Comparison of ENCODE assay signal across 31 cellular contexts in the genomic region with DNA sequence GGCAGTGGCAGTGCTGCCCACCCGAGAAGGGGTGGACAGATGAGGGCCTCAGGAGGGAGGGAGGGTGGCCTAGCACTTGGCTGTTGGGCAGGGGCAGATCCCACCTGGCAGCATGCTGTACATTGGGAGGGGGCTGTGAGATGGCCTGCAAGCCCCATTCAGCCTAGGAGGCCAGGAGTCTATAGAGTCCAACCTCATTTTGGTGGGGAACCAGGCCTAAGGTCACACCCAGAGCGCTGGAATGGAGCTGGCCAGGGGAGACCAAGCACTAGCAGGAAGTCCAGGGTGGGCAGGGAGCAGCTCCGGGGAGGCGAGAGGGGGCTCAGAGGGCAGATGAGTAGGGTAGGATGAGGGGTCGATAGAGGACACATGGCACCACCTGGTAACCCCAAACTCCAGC. TPM values are rescaled to one million over a fixed set of nuclear protein-coding genes. Genes with fewer than 3 reads are reported as not detected.
DNase-seq lines count a peak whose midpoint lies in the region; ATAC-seq and TF ChIP-seq lines count a peak whose summit lies in the region.
"Had no signal": no experiment of that assay in that cellular context is flagged by ENCODE, and none has a peak within 500 bp of the region (broad histone marks: within the 10 kb centered on the region; RNA-seq: fewer than 3 reads in every experiment).

No MANE protein-coding gene starts in this region.

- intact Hi-C loops in CD14-positive monocyte (cut with micrococcal nuclease) (no loop called here), MCF 10A (cut with micrococcal nuclease) (no loop called here)

- DNase-seq in T-helper 1 cell (no peak), CD14-positive monocyte (ENCODE audit: low spot score) (no peak), endodermal cell (peak; percentile 17), MCF 10A (ENCODE audit: unreplicated experiment) (no peak), ureter (ENCODE audit: low spot score) (no peak)
- DNase-seq: activated B cell treated with CpG ODN at 0.5 μM for 24 hours; activated T-cell treated with anti-CD3 and anti-CD28 coated beads, Interleukin-2, amount 50 U/mL, for 4 hours; aorta; C1 segment of cervical spinal cord; Kasumi-1; kidney glomerular epithelial cell; midbrain; naive B cell; NCI-H2107; NCI-H345; NCI-H774; psoas muscle; SHP77 treated with DMSO at 0.1 percent for 48 hours; stimulated activated CD4-positive, alpha-beta T cell treated with anti-CD3 and anti-CD28 coated beads, Interleukin-12 subunit alpha, Interleukin-12 subunit beta, amount 100 ng/mL, for 4 hours; stimulated activated CD4-positive, alpha-beta T cell treated with anti-CD3 and anti-CD28 coated beads, Interleukin-2, amount 100 ng/mL, for 48 hours had no signal

- H3K9me3 Mint-ChIP-seq in T-helper 1 cell treated with Interleukin-12 subunit alpha and Interleukin-12 subunit beta and Interleukin-4 antibody, amounts not matched to agents 30 μg/mL and 1 μg/mL, for 36 hours = no peaks in the 10 kb centered on the region
- peaks cover 0 to 2% (median 0%) of the 10 kb centered on the region in 7 donors for H3K9me3 Mint-ChIP-seq in CD14-positive monocyte
- no peaks in the 10 kb centered on the region for H3K9me3 Mint-ChIP-seq in endodermal cell
- H3K9me3 Mint-ChIP-seq in MCF 10A (ENCODE audit: unreplicated experiment) = no peaks in the 10 kb centered on the region
- H3K9me3 Mint-ChIP-seq: activated B cell treated with CpG ODN at 0.5 μM for 24 hours; activated T-cell treated with anti-CD3 and anti-CD28 coated beads, Interleukin-2, amount 50 U/mL, for 4 hours; naive B cell had no signal

- peaks cover 6% of the 10 kb centered on the region for H3K4me1 ChIP-seq in endodermal cell (ENCODE audit: control insufficient read depth, insufficient read depth, low read length)
- H3K4me1 ChIP-seq: gastroesophageal sphincter, psoas muscle had no signal

- H3K36me3 Mint-ChIP-seq in T-helper 1 cell treated with Interleukin-12 subunit alpha and Interleukin-12 subunit beta and Interleukin-4 antibody, amounts not matched to agents 30 μg/mL and 1 μg/mL, for 36 hours (ENCODE audit: low read depth) = peaks cover 59% of the 10 kb centered on the region
- H3K36me3 Mint-ChIP-seq in CD14-positive monocyte = peaks cover 67 to 91% of the 10 kb centered on the region in 2 donors
- H3K36me3 Mint-ChIP-seq in endodermal cell (ENCODE audit: low read depth) = no peaks in the 10 kb centered on the region
- H3K36me3 Mint-ChIP-seq in MCF 10A (ENCODE audit: insufficient read depth, unreplicated experiment) = peaks cover 19% of the 10 kb centered on the region

- no peak overlapping the region for H3K9ac ChIP-seq in endodermal cell (ENCODE audit: extremely low read depth, low read length, poor library complexity, severe bottlenecking)

- H3K4me1 Mint-ChIP-seq in T-helper 1 cell treated with Interleukin-12 subunit alpha and Interleukin-12 subunit beta and Interleukin-4 antibody, amounts not matched to agents 30 μg/mL and 1 μg/mL, for 36 hours (ENCODE audit: low read depth) = peaks cover 61% of the 10 kb centered on the region
- H3K4me1 Mint-ChIP-seq in CD14-positive monocyte (peaks cover 15% of the 10 kb centered on the region), endodermal cell (peaks cover 16% of the 10 kb centered on the region), MCF 10A (ENCODE audit: insufficient read depth, unreplicated experiment) (no peaks in the 10 kb centered on the region)

- H3K27ac Mint-ChIP-seq in T-helper 1 cell treated with Interleukin-12 subunit alpha and Interleukin-12 subunit beta and Interleukin-4 antibody, amounts not matched to agents 30 μg/mL and 1 μg/mL, for 36 hours = peak overlapping the region; percentile 93
- H3K27ac Mint-ChIP-seq in CD14-positive monocyte (peak overlapping the region in 4 of 7 donors; percentile 12 to 51 (median 32)), endodermal cell (no peak overlapping the region), MCF 10A (ENCODE audit: low read depth, unreplicated experiment) (no peak overlapping the region)
- H3K27ac Mint-ChIP-seq: activated B cell treated with CpG ODN at 0.5 μM for 24 hours had no signal

- no peaks in the 10 kb centered on the region for H3K36me3 ChIP-seq in endodermal cell (ENCODE audit: control insufficient read depth, insufficient read depth, low read length)
- H3K36me3 ChIP-seq: tibial artery had no signal

- no peaks in the 10 kb centered on the region for H3K9me3 ChIP-seq in endodermal cell (ENCODE audit: control insufficient read depth, low read length)
- H3K9me3 ChIP-seq: gastroesophageal sphincter, Peyer's patch, psoas muscle, tibial artery had no signal

- POLR2A ChIA-PET in MCF 10A (lab: Yijun Ruan, JAX) = no interaction called here

- no peak overlapping the region for H3K4me3 ChIP-seq in endodermal cell (ENCODE audit: low read length)
- H3K4me3 ChIP-seq: gastroesophageal sphincter, hepatocyte, Peyer's patch, psoas muscle, tibial artery had no signal

- peak overlapping the region; percentile 93; the same call in 1 of the 2 replicates for H3K27ac ChIP-seq in VCaP
- H3K27ac ChIP-seq in endodermal cell (ENCODE audit: low read depth, low read length) = no peak overlapping the region
- H3K27ac ChIP-seq: 22Rv1, gastroesophageal sphincter, hepatocyte, Peyer's patch, psoas muscle, tibial artery had no signal

- no peak for ATAC-seq in HG02938 (IDR thresholded peaks at IDR 0.05; ENCODE audit: unreplicated experiment)
- ATAC-seq: activated T-cell treated with anti-CD3 and anti-CD28 coated beads, Interleukin-2, amount 50 U/mL, for 4 hours; gastroesophageal sphincter; HepG2; psoas muscle; sciatic nerve had no signal

- no peaks in the 10 kb centered on the region for H3K27me3 Mint-ChIP-seq in T-helper 1 cell treated with Interleukin-12 subunit alpha and Interleukin-12 subunit beta and Interleukin-4 antibody, amounts not matched to agents 30 μg/mL and 1 μg/mL, for 36 hours (ENCODE audit: low read depth)
- no peaks in the 10 kb centered on the region for H3K27me3 Mint-ChIP-seq in CD14-positive monocyte (ENCODE audit: low read depth in 3 of 3)
- peaks cover 6% of the 10 kb centered on the region for H3K27me3 Mint-ChIP-seq in endodermal cell (ENCODE audit: insufficient read depth)
- no peaks in the 10 kb centered on the region for H3K27me3 Mint-ChIP-seq in MCF 10A (ENCODE audit: insufficient read depth, unreplicated experiment)
- H3K27me3 Mint-ChIP-seq: activated B cell treated with CpG ODN at 0.5 μM for 24 hours; activated naive CD8-positive, alpha-beta T cell; naive B cell had no signal

- WGBS in endodermal cell (ENCODE audit: insufficient coverage in 1 of 2, insufficient read length in 1 of 2), 2 experiments = 95 to 97% methylated on average over 4 to 5 of the region's 5 CpGs

- CTCF ChIA-PET in MCF 10A (lab: Yijun Ruan, JAX) = interaction anchor here (0.5 to 4.1 kb wide), 4 partner anchors 11 to 27 kb away, joined by 3 to 16 read pairs (median 5); no protein-coding TSS in a partner anchor

- no peak overlapping the region for H3K4me3 Mint-ChIP-seq in T-helper 1 cell treated with Interleukin-12 subunit alpha and Interleukin-12 subunit beta and Interleukin-4 antibody, amounts not matched to agents 30 μg/mL and 1 μg/mL, for 36 hours
- H3K4me3 Mint-ChIP-seq in CD14-positive monocyte = no peak overlapping the region
- H3K4me3 Mint-ChIP-seq in endodermal cell = no peak overlapping the region
- no peak overlapping the region for H3K4me3 Mint-ChIP-seq in MCF 10A (ENCODE audit: unreplicated experiment)
- H3K4me3 Mint-ChIP-seq: activated B cell treated with CpG ODN at 0.5 μM for 24 hours; activated naive CD8-positive, alpha-beta T cell; activated T-cell treated with anti-CD3 and anti-CD28 coated beads, Interleukin-2, amount 50 U/mL, for 4 hours; naive B cell had no signal

- BruUV-seq in MCF 10A (replicated peaks; lab: Mats Ljungman, UMichigan) = no TSS peak

- TF ChIP-seq CTCF in CD14-positive monocyte (IDR thresholded peaks at IDR 0.05) (no peak), VCaP (conservative IDR thresholded peaks at IDR 0.05) (no peak), endodermal cell (conservative IDR thresholded peaks at IDR 0.05) (no peak), MCF 10A (IDR thresholded peaks at IDR 0.05; ENCODE audit: unreplicated experiment) (no peak)

- no peaks in the 10 kb centered on the region for H3K27me3 ChIP-seq in endodermal cell (ENCODE audit: control insufficient read depth, insufficient read depth, low read length, poor library complexity, severe bottlenecking)
- H3K27me3 ChIP-seq: hepatocyte, Peyer's patch had no signal

RNA-seq across cellular contexts. Expression of a gene that starts 22.9 kb away (rescaled TPM):
- 10 to 100 TPM; 23.0 to 28.5 TPM for polyA plus RNA-seq in CD14-positive monocyte
- 1 to 10 TPM; 3.1 to 5.1 TPM for total RNA-seq in endodermal cell
- polyA plus RNA-seq in endodermal cell (2013, experiment 1 of 2) = 3.0 TPM
- polyA plus RNA-seq in endodermal cell (2013, experiment 2 of 2) = 1.8 TPM
- total RNA-seq in MCF 10A (2022) = 15.8 and 17.9 TPM in 2 replicates
- 66.9 TPM for total RNA-seq in ureter

RNA-seq across cellular contexts. Expression of a gene that starts 39.6 kb away (rescaled TPM):
- 100 to 1,000 TPM in 1 of 2 donors, 10 to 100 TPM in 1; 95.9 to 109 TPM for polyA plus RNA-seq in CD14-positive monocyte
- total RNA-seq in endodermal cell (10 to 100 TPM; 46.2 to 50.4 TPM), MCF 10A (2022) (80.8 and 102 TPM in 2 replicates), ureter (43.7 TPM)
- polyA plus RNA-seq in endodermal cell (2013, experiment 1 of 2) = 37.3 TPM
- polyA plus RNA-seq in endodermal cell (2013, experiment 2 of 2) = 34.0 TPM

Comparison
In these comparisons a context has a peak if more than half of its experiments do, and no peak if none do; other contexts are left out.
1. H3K27ac Mint-ChIP-seq: peak in T-helper 1 cell treated with Interleukin-12 subunit alpha and Interleukin-12 subunit beta and Interleukin-4 antibody, amounts not matched to agents 30 μg/mL and 1 μg/mL, for 36 hours (single experiment) and CD14-positive monocyte (4 of 7); none in endodermal cell (single experiment) and MCF 10A (single experiment).